Comparison of ENCODE assay signal across 1 cellular context in the genomic region with DNA sequence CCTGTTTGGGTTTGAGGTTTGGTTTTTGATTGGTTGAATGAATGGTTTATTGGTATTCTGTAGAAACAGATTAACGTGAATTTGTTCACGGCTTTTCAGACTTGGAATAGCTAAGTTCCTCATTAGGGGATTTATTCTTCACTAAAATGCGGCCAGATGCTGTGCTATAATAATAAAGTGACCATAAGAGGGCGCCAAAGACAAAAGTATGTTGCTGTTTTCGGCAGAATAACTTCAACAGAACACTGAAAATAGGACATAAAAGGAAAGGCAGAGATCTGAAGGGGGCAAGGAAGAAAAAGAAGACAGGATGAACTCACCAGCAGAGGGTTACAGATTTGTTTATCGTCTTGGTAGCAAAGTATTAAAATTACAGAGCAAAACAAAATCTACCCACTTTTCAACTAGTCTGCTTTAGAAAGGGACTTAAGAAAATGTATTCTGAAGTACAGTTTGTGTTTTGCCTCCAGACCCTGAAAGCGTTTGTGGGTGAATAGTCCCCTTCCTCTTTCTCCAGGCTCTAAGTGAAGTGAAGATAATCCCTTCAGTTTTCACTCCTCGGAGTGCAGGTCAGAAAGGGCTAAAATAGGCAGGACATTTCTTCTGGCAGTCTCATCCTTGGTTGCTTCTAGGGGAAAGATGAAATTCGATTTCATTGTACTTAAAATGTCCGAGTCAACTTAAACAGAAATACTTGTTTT.
A peak's percentile ranks its signal among the peaks of the same experiment; 100 is the strongest.
TF ChIP-seq lines count a peak whose summit lies in the region.

No MANE protein-coding gene starts in this region.

TF ChIP-seq in H1, 55 proteins besides CTCF, POLR2A, EP300 and RAD21 (continued from another document):
- TF ChIP-seq CHD7 (IDR thresholded peaks at IDR 0.05; ENCODE audit: insufficient replicate concordance, low read length) = peak; percentile 51
- TF ChIP-seq SRF (IDR thresholded peaks at IDR 0.05; ENCODE audit: low read depth, low read length) = no peak
- no peak for TF ChIP-seq PHF8 (conservative IDR thresholded peaks at IDR 0.05; ENCODE audit: low read depth, low read length)
- TF ChIP-seq SUZ12 (IDR thresholded peaks at IDR 0.05; ENCODE audit: low read length) = no peak
- TF ChIP-seq BCL11A (IDR thresholded peaks at IDR 0.05; ENCODE audit: low read depth in 2 of 2, low read length in 2 of 2) = no peak
- TF ChIP-seq CTBP2 (IDR thresholded peaks at IDR 0.05; ENCODE audit: borderline replicate concordance, insufficient read depth, insufficient read length, low read length) = no peak
